ENCODE assay signal across 29 cellular contexts in genomic region chrX:15512401-15512965, GRCh38. TPM values are rescaled to one million over a fixed set of nuclear protein-coding genes. Genes with fewer than 3 reads are reported as not detected.
DNase-seq lines count a peak whose midpoint lies in the region; ATAC-seq and TF ChIP-seq lines count a peak whose summit lies in the region.
"Had no signal": no experiment of that assay in that cellular context is flagged by ENCODE, and none has a peak within 500 bp of the region (broad histone marks: within the 10 kb centered on the region; RNA-seq: fewer than 3 reads in every experiment).

No MANE protein-coding gene starts in this region.

- H3K9me3 ChIP-seq in IMR-90 (ENCODE audit: control insufficient read depth, insufficient read depth, low read length), result no peaks in the 10 kb centered on the region
- no peaks in the 10 kb centered on the region for H3K9me3 ChIP-seq in PC-3 (ENCODE audit: low read length)
- H3K9me3 ChIP-seq in OCI-LY7 (ENCODE audit: low read length), result no peaks in the 10 kb centered on the region
- H3K9me3 ChIP-seq: BLaER1, HAP-1, Peyer's patch, right atrium auricular region, suprapubic skin, upper lobe of right lung had no signal

- H2AK5ac ChIP-seq in IMR-90 (ENCODE audit: low read depth, low read length), result no peak overlapping the region

- TF ChIP-seq CTCF in IMR-90 (conservative IDR thresholded peaks at IDR 0.05; ENCODE audit: low read depth, low read length), result no peak
- TF ChIP-seq CTCF in PC-3 (conservative IDR thresholded peaks at IDR 0.05; ENCODE audit: low read depth, low read length), result no peak
- no peak for TF ChIP-seq CTCF in OCI-LY7 (conservative IDR thresholded peaks at IDR 0.05; ENCODE audit: low read length)

- H3K9me1 ChIP-seq in IMR-90 (ENCODE audit: insufficient read depth, low read length), result no peaks in the 10 kb centered on the region

- no peaks in the 10 kb centered on the region for H3F3A ChIP-seq in PC-3 (ENCODE audit: low read length, unreplicated experiment)

- no peak overlapping the region for H3K4me2 ChIP-seq in IMR-90 (ENCODE audit: low read depth, low read length)
- H3K4me2 ChIP-seq in PC-3 (ENCODE audit: low read length), result 0 out of 2 replicates have a peak overlapping the region, but pooled peaks have one; percentile 41
- no peak overlapping the region for H3K4me2 ChIP-seq in OCI-LY7 (ENCODE audit: low read length)
- H3K4me2 ChIP-seq: BLaER1, smooth muscle cell had no signal

- H3K4me3 ChIP-seq in IMR-90 (ENCODE audit: insufficient read depth, low read depth, low read length), result no peak overlapping the region
- H3K4me3 ChIP-seq in PC-3 (ENCODE audit: low read length), result no peak overlapping the region
- no peak overlapping the region for H3K4me3 ChIP-seq in OCI-LY7 (ENCODE audit: low read depth, low read length, poor library complexity, severe bottlenecking)
- H3K4me3 ChIP-seq: BLaER1, dorsolateral prefrontal cortex, HAP-1, Peyer's patch, right atrium auricular region, smooth muscle cell, suprapubic skin, upper lobe of right lung had no signal

- TF ChIP-seq POLR2A in IMR-90 (IDR thresholded peaks at IDR 0.05; ENCODE audit: low read depth, low read length), result no peak

- no peak overlapping the region for H4K91ac ChIP-seq in IMR-90 (ENCODE audit: insufficient read depth, low read depth, low read length)

- no peak overlapping the region for H2BK15ac ChIP-seq in IMR-90 (ENCODE audit: low read depth, low read length)

- H3K14ac ChIP-seq in IMR-90 (replicated peaks; ENCODE audit: low read depth, low read length), result no peak overlapping the region

- H3K9ac ChIP-seq in IMR-90 (ENCODE audit: low read depth, low read length) (no peak overlapping the region), PC-3 (ENCODE audit: low read length) (no peak overlapping the region)
- H3K9ac ChIP-seq: BLaER1 had no signal

- H2BK5ac ChIP-seq in IMR-90 (ENCODE audit: low read depth, low read length, poor library complexity, severe bottlenecking), result no peak overlapping the region

- ATAC-seq in IMR-90 (ENCODE audit: low read depth), result peak; percentile 24; the same call in 1 of the 2 replicates
- peak; percentile 98 for ATAC-seq in PC-3
- ATAC-seq in HG02973 (IDR thresholded peaks at IDR 0.05; ENCODE audit: unreplicated experiment), result no peak
- ATAC-seq in left ventricle myocardium superior, result no peak
- ATAC-seq: upper lobe of right lung had no signal

- 33% methylated on average over 1 of the region's 4 CpGs; no CpG with 5 or more reads in 1 of the 2 experiments for WGBS in IMR-90 (ENCODE audit: extremely low coverage in 2 of 2, insufficient read length in 1 of 2), 2 experiments

- no peak for TF ChIP-seq RAD21 in IMR-90 (IDR thresholded peaks at IDR 0.05; ENCODE audit: low read length)

- H3K27me3 ChIP-seq in IMR-90 (ENCODE audit: control insufficient read depth, insufficient read depth, low read length) (peaks cover 17% of the 10 kb centered on the region), PC-3 (ENCODE audit: low read length) (no peaks in the 10 kb centered on the region)
- H3K27me3 ChIP-seq: Peyer's patch, right atrium auricular region, suprapubic skin, upper lobe of right lung had no signal

- H3K36me3 ChIP-seq in IMR-90 (ENCODE audit: control insufficient read depth, insufficient read depth, low read length) (no peaks in the 10 kb centered on the region), PC-3 (ENCODE audit: low read depth, low read length) (no peaks in the 10 kb centered on the region), OCI-LY7 (ENCODE audit: insufficient read depth, low read length) (no peaks in the 10 kb centered on the region)
- H3K36me3 ChIP-seq: BLaER1, HAP-1, Peyer's patch, right atrium auricular region, suprapubic skin, upper lobe of right lung had no signal

- no peak overlapping the region for H3K23ac ChIP-seq in IMR-90 (ENCODE audit: low read depth, low read length)

- H2BK20ac ChIP-seq in IMR-90 (ENCODE audit: low read depth, low read length), result no peak overlapping the region

- H3K79me2 ChIP-seq in PC-3 (ENCODE audit: low read length) (no peaks in the 10 kb centered on the region), OCI-LY7 (ENCODE audit: insufficient read depth, low read depth, low read length) (no peaks in the 10 kb centered on the region)

- intact Hi-C loops in IMR-90 (cut with micrococcal nuclease) (no loop called here), PC-3 (cut with micrococcal nuclease) (no loop called here), OCI-LY7 (cut with micrococcal nuclease; ENCODE audit: unreplicated experiment) (no loop called here), left ventricle myocardium superior (cut with micrococcal nuclease) (no loop called here)

- peak; percentile 17 for DNase-seq in IMR-90
- DNase-seq in PC-3, result peak; percentile 67
- DNase-seq in dermis blood vessel endothelial cell, result peak; percentile 40
- DNase-seq in kidney tubule cell (ENCODE audit: low spot score), result peak; percentile 19
- no peak for DNase-seq in OCI-LY7 (ENCODE audit: low spot score)
- DNase-seq in left ventricle myocardium superior, result no peak
- no peak for DNase-seq in NCI-H1105 treated with DMSO at 0.1 percent for 48 hours (lab: John Stamatoyannopoulos, UW)
- DNase-seq: activated CD4-positive, alpha-beta T cell treated with anti-CD3 and anti-CD28 coated beads for 48 hours; activated effector memory CD4-positive, alpha-beta T cell treated with anti-CD3 and anti-CD28 coated beads, Interleukin-2, amount 50 U/mL, for 16 hours; activated naive CD8-positive, alpha-beta T cell treated with anti-CD3 and anti-CD28 coated beads for 36 hours; activated T-cell treated with anti-CD3 and anti-CD28 coated beads, Interleukin-2, amount 50 U/mL, for 1 hour; cerebellar nuclear complex; DMS153; dorsolateral prefrontal cortex; NCI-H1417 treated with DMSO at 0.1 percent for 48 hours; NCI-H2081; NCI-H2227 treated with DMSO at 0.1 percent for 48 hours; Peyer's patch; stimulated activated naive CD4-positive, alpha-beta T cell; upper lobe of right lung had no signal

- H2AFZ ChIP-seq in IMR-90 (replicated peaks; ENCODE audit: low read length, poor library complexity), result no peak overlapping the region
- H2AFZ ChIP-seq in PC-3 (ENCODE audit: low read length), result no peak overlapping the region
- H2AFZ ChIP-seq in OCI-LY7 (ENCODE audit: low read length), result no peak overlapping the region

- H3K18ac ChIP-seq in IMR-90 (ENCODE audit: low read depth, low read length), result no peak overlapping the region

- no peak overlapping the region for H4K8ac ChIP-seq in IMR-90 (ENCODE audit: low read depth in 2 of 2, low read length in 2 of 2)

- H4K20me1 ChIP-seq in IMR-90 (ENCODE audit: insufficient read depth, low read length) (no peaks in the 10 kb centered on the region), PC-3 (ENCODE audit: low read length) (no peaks in the 10 kb centered on the region), OCI-LY7 (ENCODE audit: insufficient read depth, low read length) (no peaks in the 10 kb centered on the region)

- CTCF ChIA-PET in IMR-90 (lab: Yijun Ruan, JAX), result no interaction called here
- CTCF ChIA-PET in PC-3 (lab: Charles Lee), result interaction anchor here (0.6 to 1.0 kb wide), 3 partner anchors 19 to 56 kb away, joined by 3 to 7 read pairs (median 5); partner anchors contain the start of gene PIR
- CTCF ChIA-PET in OCI-LY7 (lab: Charles Lee; ENCODE audit: unreplicated experiment), result no interaction called here

- POLR2A ChIA-PET in IMR-90 (lab: Charles Lee; ENCODE audit: unreplicated experiment) (no interaction called here), PC-3 (lab: Charles Lee; ENCODE audit: unreplicated experiment) (no interaction called here), OCI-LY7 (lab: Charles Lee) (interaction anchor here (0.6 kb wide), 1 partner anchor 1735 kb away, joined by 3 read pairs; no protein-coding TSS in a partner anchor)

- H4K5ac ChIP-seq in IMR-90 (ENCODE audit: low read depth, low read length), result no peak overlapping the region

- no peak overlapping the region for H3K56ac ChIP-seq in IMR-90 (ENCODE audit: extremely low read depth, insufficient read depth, low read length)

- no TSS peak for BruUV-seq in IMR-90 (replicated peaks; lab: Mats Ljungman, UMichigan)
- BruUV-seq in PC-3 (replicated peaks; lab: Mats Ljungman, UMichigan), result no TSS peak
- BruUV-seq in OCI-LY7 (replicated peaks; lab: Mats Ljungman, UMichigan), result no TSS peak

- no peak overlapping the region for H3K27ac ChIP-seq in IMR-90 (ENCODE audit: insufficient read depth, low read length)
- H3K27ac ChIP-seq in PC-3 (ENCODE audit: low read length), result no peak overlapping the region
- no peak overlapping the region for H3K27ac ChIP-seq in OCI-LY7 (ENCODE audit: low read depth, low read length, poor library complexity, severe bottlenecking)
- H3K27ac ChIP-seq: BLaER1, Peyer's patch, right atrium auricular region, suprapubic skin, upper lobe of right lung had no signal

- H3K4me1 ChIP-seq in IMR-90 (ENCODE audit: control insufficient read depth, insufficient read depth, low read length) (no peaks in the 10 kb centered on the region), PC-3 (ENCODE audit: insufficient read depth, low read length) (peaks cover 8% of the 10 kb centered on the region), OCI-LY7 (ENCODE audit: insufficient read depth, low read length, poor library complexity, severe bottlenecking) (no peaks in the 10 kb centered on the region)
- H3K4me1 ChIP-seq: BLaER1, HAP-1, Peyer's patch, right atrium auricular region, suprapubic skin, upper lobe of right lung had no signal

- H3K9me2 ChIP-seq in PC-3 (replicated peaks; ENCODE audit: low read length) (no peaks in the 10 kb centered on the region), OCI-LY7 (ENCODE audit: insufficient read depth, low read length) (no peaks in the 10 kb centered on the region)

- no peak overlapping the region for H2BK120ac ChIP-seq in IMR-90 (ENCODE audit: low read depth, low read length)

- no peak overlapping the region for H2AK9ac ChIP-seq in IMR-90 (replicated peaks; ENCODE audit: low read depth, low read length, poor library complexity)

- H3K79me1 ChIP-seq in IMR-90 (ENCODE audit: low read depth in 1 of 2, low read length in 2 of 2), result no peaks in the 10 kb centered on the region

- no peak overlapping the region for H3K4ac ChIP-seq in IMR-90 (ENCODE audit: low read depth, low read length)

- dilution Hi-C loops in IMR-90 (cut with HindIII; ENCODE audit: low sequenced_read_pairs, unreplicated experiment), result no loop called here

- in situ Hi-C loops in IMR-90 (cut with MboI; ENCODE audit: low sequenced_read_pairs), result no loop called here

RNA-seq across cellular contexts. Expression of gene BMX, which starts 11.9 kb away (rescaled TPM):
- total RNA-seq in IMR-90 (2012; rRNA removed), result not detected in 2 replicates
- not detected in 2 replicates for polyA plus RNA-seq in IMR-90 (2012; rRNA removed)
- polyA plus RNA-seq in IMR-90 (2012; cell fraction: cytosol; rRNA removed), result not detected in 2 replicates
- polyA plus RNA-seq in IMR-90 (2012; cell fraction: nucleus; rRNA removed; ENCODE audit: low replicate concordance), result not detected in 2 replicates
- total RNA-seq in PC-3 (2014; rRNA removed), result not detected in 2 replicates
- 208 and 253 TPM in 2 replicates for total RNA-seq in dermis blood vessel endothelial cell
- total RNA-seq in OCI-LY7 (2014; rRNA removed; shearing (Covaris generic)), result not detected in 2 replicates
- not detected in 2 replicates for total RNA-seq in OCI-LY7 (2022)
- total RNA-seq in left ventricle myocardium superior, result 1.5 TPM
- total RNA-seq: activated naive CD8-positive, alpha-beta T cell treated with anti-CD3 and anti-CD28 coated beads for 36 hours; fibroblast of lung; G401; HT-29; smooth muscle cell had no signal
- polyA plus RNA-seq: fibroblast of lung, smooth muscle cell had no signal

RNA-seq across cellular contexts. Expression of gene PIR, which starts 19.4 kb away (rescaled TPM):
- total RNA-seq in IMR-90 (2012; rRNA removed) (5.7 and 5.8 TPM in 2 replicates), PC-3 (2014; rRNA removed) (48.6 and 50.8 TPM in 2 replicates), dermis blood vessel endothelial cell (135 and 165 TPM in 2 replicates), OCI-LY7 (2022) (3.1 and 3.5 TPM in 2 replicates), left ventricle myocardium superior (12.0 TPM)
- polyA plus RNA-seq in IMR-90 (2012; rRNA removed), result 7.3 and 8.7 TPM in 2 replicates
- polyA plus RNA-seq in IMR-90 (2012; cell fraction: cytosol; rRNA removed), result 3.8 and 7.4 TPM in 2 replicates
- 1.8 and 6.8 TPM in 2 replicates for polyA plus RNA-seq in IMR-90 (2012; cell fraction: nucleus; rRNA removed; ENCODE audit: low replicate concordance)
- 0.51 and 1.9 TPM in 2 replicates for total RNA-seq in OCI-LY7 (2014; rRNA removed; shearing (Covaris generic))

Comparison
In these comparisons a context has a peak if more than half of its experiments do, and no peak if none do; other contexts are left out.
1. ATAC-seq: peak in IMR-90 (single experiment) and PC-3 (single experiment); none in HG02973 (single experiment) and left ventricle myocardium superior (single experiment).
2. DNase-seq: peak in IMR-90 (single experiment), PC-3 (single experiment), dermis blood vessel endothelial cell (single experiment) and kidney tubule cell (single experiment); none in OCI-LY7 (single experiment), left ventricle myocardium superior (single experiment) and NCI-H1105 treated with DMSO at 0.1 percent for 48 hours (single experiment).
3. RNA of gene BMX, which starts 11.9 kb away (total RNA-seq): 208 to 253 TPM in dermis blood vessel endothelial cell; 1.5 TPM in left ventricle myocardium superior (single experiment), not detected in IMR-90, not detected in PC-3 and not detected in OCI-LY7; every median in the first group is over 10 times any median in the second.